ENCODE assay signal across 29 cellular contexts in genomic region chr17:47676510-47676909, GRCh38. TPM values are rescaled to one million over a fixed set of nuclear protein-coding genes. Genes with fewer than 3 reads are reported as not detected.
"Had no signal": no experiment of that assay in that cellular context is flagged by ENCODE, and none has a peak within 500 bp of the region (broad histone marks: within the 10 kb centered on the region; RNA-seq: fewer than 3 reads in every experiment).

No MANE protein-coding gene starts in this region.

- H3K27ac Mint-ChIP-seq: activated naive CD8-positive, alpha-beta T cell treated with anti-CD3 and anti-CD28 coated beads for 36 hours; activated T-helper 2 cell treated with anti-CD3 and anti-CD28 coated beads, Interferon-gamma antibody, Interleukin-2, Interleukin-4, amounts not matched to agents 10 μg/mL and 5 μg/mL and 100 μg/mL, durations not matched to agents 14 hours and 24 hours and 36 hours; nephron; stimulated activated naive CD8-positive, alpha-beta T cell treated with anti-CD3 and anti-CD28 coated beads, Interleukin-15, Interleukin-2, amounts not matched to agents 100 ng/mL and 50 ng/mL, for 24 hours had no signal

- H3K4me1 Mint-ChIP-seq: nephron had no signal

- H3K9me3 Mint-ChIP-seq: activated naive CD8-positive, alpha-beta T cell treated with anti-CD3 and anti-CD28 coated beads for 36 hours; activated T-cell treated with anti-CD3 and anti-CD28 coated beads, Interleukin-2, amount 50 U/mL, for 4 hours; activated T-helper 2 cell treated with anti-CD3 and anti-CD28 coated beads, Interferon-gamma antibody, Interleukin-2, Interleukin-4, amounts not matched to agents 10 μg/mL and 5 μg/mL and 100 μg/mL, durations not matched to agents 14 hours and 24 hours and 36 hours; effector memory CD8-positive, alpha-beta T cell; nephron; stimulated activated naive CD8-positive, alpha-beta T cell treated with anti-CD3 and anti-CD28 coated beads, Interleukin-15, Interleukin-2, amounts not matched to agents 100 ng/mL and 50 ng/mL, for 24 hours had no signal

- DNase-seq: activated CD4-positive, alpha-beta T cell treated with anti-CD3 and anti-CD28 coated beads for 48 hours; activated CD4-positive, alpha-beta T cell treated with anti-CD3 and anti-CD28 coated beads, Interleukin-2, amount 50 U/mL, for 48 hours; activated CD8-positive, alpha-beta memory T cell treated with anti-CD3 and anti-CD28 coated beads, Interleukin-2, amount 50 U/mL, for 48 hours; activated naive CD4-positive, alpha-beta T cell; activated naive CD8-positive, alpha-beta T cell treated with anti-CD3 and anti-CD28 coated beads for 36 hours; activated T-cell treated with anti-CD3 and anti-CD28 coated beads, Interleukin-2, amount 50 U/mL, for 4 hours; aorta; body of pancreas; caudate nucleus; cortex of kidney; effector memory CD8-positive, alpha-beta T cell; mammary epithelial cell; stimulated activated CD4-positive, alpha-beta T cell treated with anti-CD3 and anti-CD28 coated beads, Interleukin-12 subunit alpha, Interleukin-12 subunit beta, amount 100 ng/mL, for 4 hours; stimulated activated CD4-positive, alpha-beta T cell treated with anti-CD3 and anti-CD28 coated beads, Interleukin-4, amount 100 ng/mL, for 1 hour; trophoblast cell; WERI-Rb-1 had no signal

- H3K27me3 Mint-ChIP-seq: activated naive CD8-positive, alpha-beta T cell treated with anti-CD3 and anti-CD28 coated beads for 36 hours; effector memory CD8-positive, alpha-beta T cell; stimulated activated naive CD8-positive, alpha-beta T cell treated with anti-CD3 and anti-CD28 coated beads, Interleukin-15, Interleukin-2, amounts not matched to agents 100 ng/mL and 50 ng/mL, for 24 hours had no signal

- H3K27ac ChIP-seq: body of pancreas, gastroesophageal sphincter, hepatocyte, skin epidermis, thoracic aorta, WERI-Rb-1 had no signal

- H3K4me3 Mint-ChIP-seq: activated naive CD8-positive, alpha-beta T cell treated with anti-CD3 and anti-CD28 coated beads for 36 hours; activated T-cell treated with anti-CD3 and anti-CD28 coated beads, Interleukin-2, amount 50 U/mL, for 4 hours; effector memory CD8-positive, alpha-beta T cell; nephron; stimulated activated naive CD8-positive, alpha-beta T cell treated with anti-CD3 and anti-CD28 coated beads, Interleukin-15, Interleukin-2, amounts not matched to agents 100 ng/mL and 50 ng/mL, for 24 hours had no signal

RNA-seq across cellular contexts. Expression of gene TBX21, which starts 56.5 kb away (rescaled TPM):
- total RNA-seq: chondrocyte, endothelial cell of umbilical vein, fibroblast of lung, fibroblast of villous mesenchyme, hepatocyte, mammary epithelial cell, osteocyte, renal cortical epithelial cell had no signal
